Comparison of ENCODE assay signal across 11 cellular contexts in genomic region chr17:55416470-55417052, GRCh38. TPM values are rescaled to one million over a fixed set of nuclear protein-coding genes. Genes with fewer than 3 reads are reported as not detected.
DNase-seq lines count a peak whose midpoint lies in the region; ATAC-seq, FAIRE-seq and TF ChIP-seq lines count a peak whose summit lies in the region.
"Had no signal": no experiment of that assay in that cellular context is flagged by ENCODE, and none has a peak within 500 bp of the region (broad histone marks: within the 10 kb centered on the region; RNA-seq: fewer than 3 reads in every experiment).

No MANE protein-coding gene starts in this region.

- H3K4me2 ChIP-seq in K562 (ENCODE audit: insufficient read depth, low read length) = no peak overlapping the region

- no peak for ATAC-seq in stimulated activated naive CD8-positive, alpha-beta T cell treated with anti-CD3 and anti-CD28 coated beads, Interleukin-15, Interleukin-2, amounts not matched to agents 100 U/mL and 50 U/mL, for 24 hours
- no peak for ATAC-seq in K562
- peak; percentile 7 for ATAC-seq in left lung
- ATAC-seq in GM18909 (IDR thresholded peaks at IDR 0.05; ENCODE audit: poor library complexity, unreplicated experiment) = no peak
- no peak for ATAC-seq in HG02623 (IDR thresholded peaks at IDR 0.05; ENCODE audit: unreplicated experiment)

- H3K27me3 ChIP-seq in K562 (ENCODE audit: control insufficient read depth in 2 of 2, insufficient read depth in 2 of 2, low read length in 2 of 2) (no peaks in the 10 kb centered on the region), left lung (no peaks in the 10 kb centered on the region)

- no peak overlapping the region for H3K4me3 ChIP-seq in K562
- no peak overlapping the region for H3K4me3 ChIP-seq in left lung

- H3K9me1 ChIP-seq in K562 (ENCODE audit: control insufficient read depth, insufficient read depth, low read length) = no peaks in the 10 kb centered on the region

- FAIRE-seq in K562 (lab: Jason Lieb, UNC) = no peak

- TF ChIP-seq CTCF in K562 (IDR thresholded peaks at IDR 0.05 in 2 of 3, conservative IDR thresholded peaks at IDR 0.05 in 1 of 3; ENCODE audit: insufficient read depth in 2 of 3, low read depth in 1 of 3, low read length in 3 of 3) (no peak), left lung (IDR thresholded peaks at IDR 0.05) (no peak)

- H3K36me3 Mint-ChIP-seq in stimulated activated naive CD8-positive, alpha-beta T cell treated with anti-CD3 and anti-CD28 coated beads, Interleukin-15, Interleukin-2, amounts not matched to agents 100 ng/mL and 50 ng/mL, for 24 hours (ENCODE audit: low read depth) = peaks cover 52% of the 10 kb centered on the region

- H4K20me1 ChIP-seq in K562 (replicated peaks; ENCODE audit: control insufficient read depth, insufficient read depth, low read length) = no peaks in the 10 kb centered on the region

- TF ChIP-seq POLR2A in K562 (conservative IDR thresholded peaks at IDR 0.05) = no peak

- H3K79me2 ChIP-seq in K562 (ENCODE audit: control insufficient read depth, insufficient read depth, low read length) = peaks cover 26% of the 10 kb centered on the region

- H3K9me3 ChIP-seq in K562 (replicated peaks; ENCODE audit: control insufficient read depth, insufficient read depth, low read depth, low read length) = no peaks in the 10 kb centered on the region
- no peaks in the 10 kb centered on the region for H3K9me3 ChIP-seq in left lung

- peak overlapping the region; percentile 42 for H3K4me3 Mint-ChIP-seq in stimulated activated naive CD8-positive, alpha-beta T cell treated with anti-CD3 and anti-CD28 coated beads, Interleukin-15, Interleukin-2, amounts not matched to agents 100 ng/mL and 50 ng/mL, for 24 hours

- TF ChIP-seq EP300 in K562 (IDR thresholded peaks at IDR 0.05; ENCODE audit: low read length) = no peak

- H3K36me3 ChIP-seq in K562 (ENCODE audit: control insufficient read depth, insufficient read depth, low read length) (peaks cover 12% of the 10 kb centered on the region), left lung (peaks cover 0 to 8% of the 10 kb centered on the region in 2 donors)

- DNase-seq in stimulated activated naive CD8-positive, alpha-beta T cell treated with anti-CD3 and anti-CD28 coated beads, Interleukin-15, Interleukin-2, amounts not matched to agents 100 U/mL and 50 U/mL, for 24 hours = no peak
- DNase-seq in K562 (ENCODE audit: extremely low read depth in 1 of 4, low spot score in 3 of 4) (no peak), left lung (no peak)
- no peak for DNase-seq in stimulated activated CD4-positive, alpha-beta T cell treated with anti-CD3 and anti-CD28 coated beads, Interleukin-15, amount 100 ng/mL, for 24 hours
- DNase-seq in effector CD4-positive, alpha-beta T cell = no peak
- DNase-seq: activated CD4-positive, CD25-positive, alpha-beta regulatory T cell treated with anti-CD3 and anti-CD28 coated beads, Interleukin-2, amount 50 U/mL, for 72 hours; NCI-H2227 treated with DMSO at 0.1 percent for 48 hours had no signal

- H3K4me1 Mint-ChIP-seq in stimulated activated naive CD8-positive, alpha-beta T cell treated with anti-CD3 and anti-CD28 coated beads, Interleukin-15, Interleukin-2, amounts not matched to agents 100 ng/mL and 50 ng/mL, for 24 hours (ENCODE audit: low read depth) = peaks cover 64% of the 10 kb centered on the region

- H3K9me3 Mint-ChIP-seq in stimulated activated naive CD8-positive, alpha-beta T cell treated with anti-CD3 and anti-CD28 coated beads, Interleukin-15, Interleukin-2, amounts not matched to agents 100 ng/mL and 50 ng/mL, for 24 hours = no peaks in the 10 kb centered on the region

- no peak overlapping the region for H3K27ac ChIP-seq in K562 (ENCODE audit: extremely low read depth, low read depth, low read length)
- no peak overlapping the region for H3K27ac ChIP-seq in left lung
- H3K27ac ChIP-seq: C4-2B had no signal

- CTCF ChIA-PET in K562 (lab: Yijun Ruan, JAX; ENCODE audit: low intra/inter-chr PET ratio) = no interaction called here

- no peak overlapping the region for H2AFZ ChIP-seq in K562 (ENCODE audit: low read depth, low read length)

- no peak for TF ChIP-seq RAD21 in K562 (CRISPR knock-in tag; conservative IDR thresholded peaks at IDR 0.05 in 1 of 2, IDR thresholded peaks at IDR 0.05 in 1 of 2)

- H3K4me1 ChIP-seq in K562 (replicated peaks in 1 of 2; ENCODE audit: control insufficient read depth in 2 of 2, insufficient read depth in 2 of 2, low read length in 2 of 2) (peaks cover 10 to 11% of the 10 kb centered on the region in 2 experiments), left lung (peaks cover 0 to 18% of the 10 kb centered on the region in 2 donors)

- POLR2A ChIA-PET in K562 (lab: Yijun Ruan, JAX) = interaction anchor here (1.1 to 1.7 kb wide), 4 partner anchors 10 to 128 kb away, joined by 3 to 10 read pairs (median 4); no protein-coding TSS in a partner anchor

- no peak overlapping the region for H3K9ac ChIP-seq in K562 (ENCODE audit: insufficient read depth in 1 of 2, low read depth in 2 of 2, low read length in 2 of 2)

- no peaks in the 10 kb centered on the region for H3K27me3 Mint-ChIP-seq in stimulated activated naive CD8-positive, alpha-beta T cell treated with anti-CD3 and anti-CD28 coated beads, Interleukin-15, Interleukin-2, amounts not matched to agents 100 ng/mL and 50 ng/mL, for 24 hours

- intact Hi-C loops in K562 (cut with micrococcal nuclease) = no loop called here
- intact Hi-C loops in left lung (cut with DNase I) = no loop called here

- H3K27ac Mint-ChIP-seq in stimulated activated naive CD8-positive, alpha-beta T cell treated with anti-CD3 and anti-CD28 coated beads, Interleukin-15, Interleukin-2, amounts not matched to agents 100 ng/mL and 50 ng/mL, for 24 hours = peak overlapping the region; percentile 78

- BruUV-seq in K562 (replicated peaks; lab: Mats Ljungman, UMichigan) = no TSS peak

- WGBS in K562 (ENCODE audit: insufficient coverage, low coverage, missing lambda C conversion rate) = 47% methylated on average over 4 of the region's 4 CpGs

- in situ Hi-C loops in K562 (cut with MboI) = no loop called here

TF ChIP-seq in K562, 482 proteins besides CTCF, POLR2A, EP300 and RAD21 (continues in another document):
- no peak for TF ChIP-seq SETDB1 (IDR thresholded peaks at IDR 0.05; ENCODE audit: low read length)
- TF ChIP-seq, protein P1, sequence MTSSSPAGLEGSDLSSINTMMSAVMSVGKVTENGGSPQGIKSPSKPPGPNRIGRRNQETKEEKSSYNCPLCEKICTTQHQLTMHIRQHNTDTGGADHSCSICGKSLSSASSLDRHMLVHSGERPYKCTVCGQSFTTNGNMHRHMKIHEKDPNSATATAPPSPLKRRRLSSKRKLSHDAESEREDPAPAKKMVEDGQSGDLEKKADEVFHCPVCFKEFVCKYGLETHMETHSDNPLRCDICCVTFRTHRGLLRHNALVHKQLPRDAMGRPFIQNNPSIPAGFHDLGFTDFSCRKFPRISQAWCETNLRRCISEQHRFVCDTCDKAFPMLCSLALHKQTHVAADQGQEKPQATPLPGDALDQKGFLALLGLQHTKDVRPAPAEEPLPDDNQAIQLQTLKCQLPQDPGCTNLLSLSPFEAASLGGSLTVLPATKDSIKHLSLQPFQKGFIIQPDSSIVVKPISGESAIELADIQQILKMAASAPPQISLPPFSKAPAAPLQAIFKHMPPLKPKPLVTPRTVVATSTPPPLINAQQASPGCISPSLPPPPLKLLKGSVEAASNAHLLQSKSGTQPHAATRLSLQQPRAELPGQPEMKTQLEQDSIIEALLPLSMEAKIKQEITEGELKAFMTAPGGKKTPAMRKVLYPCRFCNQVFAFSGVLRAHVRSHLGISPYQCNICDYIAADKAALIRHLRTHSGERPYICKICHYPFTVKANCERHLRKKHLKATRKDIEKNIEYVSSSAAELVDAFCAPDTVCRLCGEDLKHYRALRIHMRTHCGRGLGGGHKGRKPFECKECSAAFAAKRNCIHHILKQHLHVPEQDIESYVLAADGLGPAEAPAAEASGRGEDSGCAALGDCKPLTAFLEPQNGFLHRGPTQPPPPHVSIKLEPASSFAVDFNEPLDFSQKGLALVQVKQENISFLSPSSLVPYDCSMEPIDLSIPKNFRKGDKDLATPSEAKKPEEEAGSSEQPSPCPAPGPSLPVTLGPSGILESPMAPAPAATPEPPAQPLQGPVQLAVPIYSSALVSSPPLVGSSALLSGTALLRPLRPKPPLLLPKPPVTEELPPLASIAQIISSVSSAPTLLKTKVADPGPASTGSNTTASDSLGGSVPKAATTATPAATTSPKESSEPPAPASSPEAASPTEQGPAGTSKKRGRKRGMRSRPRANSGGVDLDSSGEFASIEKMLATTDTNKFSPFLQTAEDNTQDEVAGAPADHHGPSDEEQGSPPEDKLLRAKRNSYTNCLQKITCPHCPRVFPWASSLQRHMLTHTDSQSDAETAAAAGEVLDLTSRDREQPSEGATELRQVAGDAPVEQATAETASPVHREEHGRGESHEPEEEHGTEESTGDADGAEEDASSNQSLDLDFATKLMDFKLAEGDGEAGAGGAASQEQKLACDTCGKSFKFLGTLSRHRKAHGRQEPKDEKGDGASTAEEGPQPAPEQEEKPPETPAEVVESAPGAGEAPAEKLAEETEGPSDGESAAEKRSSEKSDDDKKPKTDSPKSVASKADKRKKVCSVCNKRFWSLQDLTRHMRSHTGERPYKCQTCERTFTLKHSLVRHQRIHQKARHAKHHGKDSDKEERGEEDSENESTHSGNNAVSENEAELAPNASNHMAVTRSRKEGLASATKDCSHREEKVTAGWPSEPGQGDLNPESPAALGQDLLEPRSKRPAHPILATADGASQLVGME (CRISPR knock-in tag; IDR thresholded peaks at IDR 0.05) = no peak

RNA-seq across cellular contexts. Expression of gene MMD, which starts 5.1 kb away (rescaled TPM):
- total RNA-seq in K562 (2011; cell fraction: chromatin; rRNA removed; ENCODE audit: low replicate concordance) = 16.5 and 29.7 TPM in 2 replicates
- 11.6 and 13.0 TPM in 2 replicates for total RNA-seq in K562 (2011; cell fraction: nucleolus; rRNA removed)
- 17.2 and 29.8 TPM in 2 replicates for total RNA-seq in K562 (2011; cell fraction: nucleoplasm; rRNA removed)
- total RNA-seq in K562 (2014; rRNA removed) (6.7 and 11.0 TPM in 2 replicates), K562 (2014; rRNA removed; fragmentation: Illumina TruSeq; extraction: Trizol) (10.7 and 11.7 TPM in 2 replicates), K562 (2015; rRNA removed; fragmentation: Illumina TruSeq; extraction: Trizol) (7.3 and 8.8 TPM in 2 replicates), K562 (2021) (15.2 TPM in 2 replicates), left lung (10 to 100 TPM; 19.0 to 23.2 TPM)
- polyA plus RNA-seq in K562 (2011; rRNA removed) (17.7 and 18.9 TPM in 2 replicates), K562 (2014; fragmentation: Illumina TruSeq; extraction: Trizol) (9.6 and 11.1 TPM in 2 replicates), K562 (2014; fragmentation: Nextera tagmentation; extraction: Ambion mirVana) (1 to 10 TPM; 3.1 to 4.0 TPM), K562 (2014; rRNA removed) (11.5 and 12.6 TPM in 2 replicates)
- polyA plus RNA-seq in K562 (2011; cell fraction: cytosol; rRNA removed) = 9.2 and 11.6 TPM in 2 replicates
- polyA plus RNA-seq in K562 (2011; cell fraction: nucleus; rRNA removed) = 12.3 and 13.0 TPM in 2 replicates
- 8.0 and 11.8 TPM in 2 replicates for polyA plus RNA-seq in K562 (2012)
- polyA minus RNA-seq in K562 (2011; rRNA and poly(A)+ RNA removed) = 14.3 TPM in 2 replicates
- 3.5 and 7.0 TPM in 2 replicates for polyA minus RNA-seq in K562 (2011; cell fraction: cytosol; rRNA and poly(A)+ RNA removed)
- 9.4 and 13.0 TPM in 2 replicates for polyA minus RNA-seq in K562 (2011; cell fraction: nucleus; rRNA and poly(A)+ RNA removed)
